1 cellular context compared by ENCODE assay signal in genomic region chr16:30372037-30372712, GRCh38.
TF ChIP-seq lines count a peak whose summit lies in the region.

No MANE protein-coding gene starts in this region.

TF ChIP-seq in HCT116, 20 proteins besides CTCF, POLR2A, EP300 and RAD21:
- no peak for TF ChIP-seq SIN3A (IDR thresholded peaks at IDR 0.05; ENCODE audit: low read depth)
- TF ChIP-seq ELF1 (IDR thresholded peaks at IDR 0.05; ENCODE audit: borderline replicate concordance, low read depth): no peak
- no peak for TF ChIP-seq JUND (IDR thresholded peaks at IDR 0.05)
- TF ChIP-seq FOSL1 (IDR thresholded peaks at IDR 0.05; ENCODE audit: low read depth): no peak
- TF ChIP-seq MAX (IDR thresholded peaks at IDR 0.05): no peak
- no peak for TF ChIP-seq CEBPB (IDR thresholded peaks at IDR 0.05; ENCODE audit: low read depth)
- TF ChIP-seq ZBTB33 (IDR thresholded peaks at IDR 0.05; ENCODE audit: extremely low read depth, insufficient replicate concordance, low read length): no peak
- no peak for TF ChIP-seq SRF (IDR thresholded peaks at IDR 0.05; ENCODE audit: low read depth)
- TF ChIP-seq TCF7L2 (IDR thresholded peaks at IDR 0.05; ENCODE audit: borderline replicate concordance, extremely low read depth, insufficient read depth, insufficient read length): no peak
- TF ChIP-seq CBX3 (IDR thresholded peaks at IDR 0.05; ENCODE audit: low read depth): no peak
- no peak for TF ChIP-seq POLR2AphosphoS5 (IDR thresholded peaks at IDR 0.05; ENCODE audit: low read depth, low read length)
- TF ChIP-seq EZH2 (IDR thresholded peaks at IDR 0.05): no peak
